In the genomic region with DNA sequence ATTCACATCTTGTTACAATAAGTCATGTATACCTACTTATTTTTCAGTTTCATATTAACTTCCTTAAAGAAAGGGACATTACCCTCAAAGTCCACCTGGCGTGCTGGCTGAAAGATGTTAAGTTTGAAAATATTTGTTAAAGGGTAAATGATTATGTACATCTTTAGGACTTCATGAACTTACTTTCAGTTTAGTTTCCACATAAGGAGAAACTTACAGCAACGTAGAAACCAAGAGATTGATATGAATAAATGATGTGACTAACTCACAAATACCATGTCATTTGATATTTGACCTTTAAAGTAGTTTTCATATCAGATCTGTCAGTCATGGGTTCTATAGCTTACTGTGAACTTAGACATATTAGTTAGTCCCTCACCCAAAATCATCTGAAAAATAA, we compare ENCODE assay signal across 10 cellular contexts. TPM values are rescaled to one million over a fixed set of nuclear protein-coding genes. Genes with fewer than 3 reads are reported as not detected.
DNase-seq lines count a peak whose midpoint lies in the region; ATAC-seq and TF ChIP-seq lines count a peak whose summit lies in the region.
"Had no signal": no experiment of that assay in that cellular context is flagged by ENCODE, and none has a peak within 500 bp of the region (broad histone marks: within the 10 kb centered on the region; RNA-seq: fewer than 3 reads in every experiment).

No MANE protein-coding gene starts in this region.

- POLR2A ChIA-PET in CD8-positive, alpha-beta T cell (lab: Charles Lee), result interaction anchor here (7.0 kb wide), 1 partner anchor 14 kb away, joined by 281 read pairs; no protein-coding TSS in a partner anchor

- no peak overlapping the region for H2BK5ac ChIP-seq in H9 (ENCODE audit: insufficient read length, low read length)

- no peaks in the 10 kb centered on the region for H3K79me1 ChIP-seq in H9 (ENCODE audit: insufficient read depth, low read depth, low read length, poor library complexity, severe bottlenecking)

- H2BK20ac ChIP-seq in H9 (ENCODE audit: low read depth, low read length, poor library complexity, severe bottlenecking), result no peak overlapping the region

- no peaks in the 10 kb centered on the region for H3K36me3 ChIP-seq in CD8-positive, alpha-beta T cell (ENCODE audit: insufficient read depth, low read length)
- H3K36me3 ChIP-seq: prostate gland had no signal

- no peaks in the 10 kb centered on the region for H3K9me3 ChIP-seq in CD8-positive, alpha-beta T cell (ENCODE audit: low read length)
- no peaks in the 10 kb centered on the region for H3K9me3 ChIP-seq in H9 (ENCODE audit: control insufficient read depth, low read depth, low read length)
- H3K9me3 ChIP-seq: prostate gland had no signal

- CTCF ChIA-PET in CD8-positive, alpha-beta T cell (lab: Charles Lee), result interaction anchor here (1.3 to 2.0 kb wide), 3 partner anchors 19 to 40 kb away, joined by 5 to 6 read pairs (median 6); no protein-coding TSS in a partner anchor

- no peak overlapping the region for H3K18ac ChIP-seq in H9 (ENCODE audit: insufficient read length, low read depth, low read length)

- H3K79me2 ChIP-seq in H9 (ENCODE audit: insufficient read depth, low read length), result no peaks in the 10 kb centered on the region

- H3K36me3 Mint-ChIP-seq in CD8-positive, alpha-beta T cell, result peaks cover 69% of the 10 kb centered on the region
- peaks cover 36% of the 10 kb centered on the region for H3K36me3 Mint-ChIP-seq in activated naive CD4-positive, alpha-beta T cell treated with anti-CD3 and anti-CD28 coated beads, Interleukin-2, amount 50 U/mL, for 24 hours
- H3K36me3 Mint-ChIP-seq in H9 (ENCODE audit: insufficient read depth in 1 of 3, low read depth in 3 of 3), result peaks cover 7 to 19% (median 17%) of the 10 kb centered on the region in 3 experiments; a peak in 6 of 7 replicates

- TF ChIP-seq CTCF in CD8-positive, alpha-beta T cell (IDR thresholded peaks at IDR 0.05), result no peak
- no peak for TF ChIP-seq CTCF in H9 (conservative IDR thresholded peaks at IDR 0.05)

- no peak for ATAC-seq in CD8-positive, alpha-beta T cell
- ATAC-seq in GM19324 (IDR thresholded peaks at IDR 0.05; ENCODE audit: low FRiP score, unreplicated experiment), result peak; percentile 56
- ATAC-seq in HG02981 (IDR thresholded peaks at IDR 0.05; ENCODE audit: unreplicated experiment), result peak; percentile 57

- no peak overlapping the region for H3T11ph ChIP-seq in H9 (ENCODE audit: low read length)

- no peaks in the 10 kb centered on the region for H3K23me2 ChIP-seq in H9 (ENCODE audit: insufficient read length, low read depth, low read length, poor library complexity, severe bottlenecking)

- H2BK120ac ChIP-seq in H9 (ENCODE audit: low read depth, low read length, poor library complexity, severe bottlenecking), result no peak overlapping the region

- no peak overlapping the region for H4K8ac ChIP-seq in H9 (replicated peaks; ENCODE audit: insufficient read length, low read depth, low read length)

- no peaks in the 10 kb centered on the region for H3K27me3 Mint-ChIP-seq in CD8-positive, alpha-beta T cell (ENCODE audit: low read depth)
- H3K27me3 Mint-ChIP-seq in activated naive CD4-positive, alpha-beta T cell treated with anti-CD3 and anti-CD28 coated beads, Interleukin-2, amount 50 U/mL, for 24 hours, result no peaks in the 10 kb centered on the region
- no peaks in the 10 kb centered on the region; the same call in 1 of the 2 replicates for H3K27me3 Mint-ChIP-seq in H9 (ENCODE audit: low read depth)

- H3K27ac ChIP-seq in CD8-positive, alpha-beta T cell (ENCODE audit: low read depth, low read length), result peak overlapping the region; percentile 88
- H3K27ac ChIP-seq in H9 (ENCODE audit: insufficient read length, low read depth, low read length), result no peak overlapping the region
- H3K27ac ChIP-seq: prostate gland had no signal

- H2AK5ac ChIP-seq in H9 (ENCODE audit: insufficient read length, low read length), result no peak overlapping the region

- H2AFZ ChIP-seq in H9 (ENCODE audit: low read length), result no peak overlapping the region

- no peak for DNase-seq in CD8-positive, alpha-beta T cell
- no peak for DNase-seq in NCI-H2227 treated with DMSO at 0.1 percent for 48 hours (lab: John Stamatoyannopoulos, UW)
- no peak for DNase-seq in H9
- DNase-seq in AG08395 (ENCODE audit: low spot score), result no peak
- no peak for DNase-seq in anterior cingulate cortex (lab: John Stamatoyannopoulos, UW)

- H2BK15ac ChIP-seq in H9 (ENCODE audit: low read depth, low read length), result no peak overlapping the region

- no peak overlapping the region for H3K23ac ChIP-seq in H9 (ENCODE audit: insufficient read length, low read depth, low read length)

- no CpG with 5 or more reads among the region's 2 CpGs for WGBS in H9 (ENCODE audit: extremely low coverage, insufficient read length, low lambda C conversion rate)

- H3K14ac ChIP-seq in H9 (ENCODE audit: insufficient read depth, low read length), result no peak overlapping the region

- H3K4ac ChIP-seq in H9 (ENCODE audit: low read depth, low read length), result no peak overlapping the region

- intact Hi-C loops in CD8-positive, alpha-beta T cell (cut with DNase I, micrococcal nuclease), result loop anchor here in 1 of 2 experiments (10.0 kb wide), 1 partner anchor 727 kb away; a partner anchor contains a TSS

- no peak overlapping the region for H4K91ac ChIP-seq in H9 (ENCODE audit: insufficient read length, low read depth, low read length)

- no peaks in the 10 kb centered on the region for H3K9me3 Mint-ChIP-seq in CD8-positive, alpha-beta T cell
- no peaks in the 10 kb centered on the region for H3K9me3 Mint-ChIP-seq in activated naive CD4-positive, alpha-beta T cell treated with anti-CD3 and anti-CD28 coated beads, Interleukin-2, amount 50 U/mL, for 24 hours
- H3K9me3 Mint-ChIP-seq in H9, result no peaks in the 10 kb centered on the region

- H3K4me2 ChIP-seq in H9 (ENCODE audit: insufficient read depth, insufficient read length, low read length), result no peak overlapping the region

- H3K27me3 ChIP-seq in CD8-positive, alpha-beta T cell (ENCODE audit: insufficient read depth, low read length), result no peaks in the 10 kb centered on the region
- H3K27me3 ChIP-seq in H9 (ENCODE audit: insufficient read depth, low read length), result no peaks in the 10 kb centered on the region

- peaks cover 79% of the 10 kb centered on the region for H3K4me1 Mint-ChIP-seq in CD8-positive, alpha-beta T cell (ENCODE audit: low read depth)
- peaks cover 52% of the 10 kb centered on the region for H3K4me1 Mint-ChIP-seq in activated naive CD4-positive, alpha-beta T cell treated with anti-CD3 and anti-CD28 coated beads, Interleukin-2, amount 50 U/mL, for 24 hours
- H3K4me1 Mint-ChIP-seq in H9, result no peaks in the 10 kb centered on the region

- H4K5ac ChIP-seq in H9 (ENCODE audit: insufficient read length, low read depth, low read length), result no peak overlapping the region

- no peak overlapping the region for H2BK12ac ChIP-seq in H9 (ENCODE audit: insufficient read length, low read depth, low read length)

- H3K9ac ChIP-seq in H9 (ENCODE audit: extremely low read depth, insufficient read length, low read length), result no peak overlapping the region

- H3K4me1 ChIP-seq in CD8-positive, alpha-beta T cell (ENCODE audit: insufficient read depth, low read length), result peaks cover 52% of the 10 kb centered on the region
- H3K4me1 ChIP-seq in H9 (ENCODE audit: insufficient read depth, low read length), result no peaks in the 10 kb centered on the region
- H3K4me1 ChIP-seq: prostate gland had no signal

- H3K56ac ChIP-seq in H9 (ENCODE audit: insufficient read length, low read depth, low read length), result no peak overlapping the region

- H3K4me3 Mint-ChIP-seq in CD8-positive, alpha-beta T cell, result peak overlapping the region; percentile 69
- peak overlapping the region; percentile 88 for H3K4me3 Mint-ChIP-seq in activated naive CD4-positive, alpha-beta T cell treated with anti-CD3 and anti-CD28 coated beads, Interleukin-2, amount 50 U/mL, for 24 hours
- no peak overlapping the region for H3K4me3 Mint-ChIP-seq in H9

- H4K20me1 ChIP-seq in H9 (ENCODE audit: control insufficient read depth, insufficient read depth, insufficient read length), result no peaks in the 10 kb centered on the region

- peak overlapping the region; percentile 94 for H3K27ac Mint-ChIP-seq in CD8-positive, alpha-beta T cell
- H3K27ac Mint-ChIP-seq in activated naive CD4-positive, alpha-beta T cell treated with anti-CD3 and anti-CD28 coated beads, Interleukin-2, amount 50 U/mL, for 24 hours, result peak overlapping the region; percentile 99
- H3K27ac Mint-ChIP-seq in H9, result no peak overlapping the region; a peak in 1 of 7 replicates

- peak overlapping the region; percentile 50 for H3K4me3 ChIP-seq in CD8-positive, alpha-beta T cell (ENCODE audit: low read depth, low read length)
- H3K4me3 ChIP-seq: prostate gland had no signal

RNA-seq across cellular contexts. Expression of a gene that starts 2.1 kb away (rescaled TPM):
- 100 to 1,000 TPM; 182 to 188 TPM for total RNA-seq in CD8-positive, alpha-beta T cell
- 2.1 and 2.3 TPM in 2 replicates for total RNA-seq in H9 (2021)

RNA-seq across cellular contexts. Expression of a gene that starts 59.7 kb away (rescaled TPM):
- total RNA-seq in CD8-positive, alpha-beta T cell, result 10 to 100 TPM; 58.3 to 62.0 TPM
- 0.15 TPM in 1 of 2 replicates, not detected in the other for total RNA-seq in H9 (2021)
- total RNA-seq: bronchial epithelial cell had no signal

Comparison
In these comparisons a context has a peak if more than half of its experiments do, and no peak if none do; other contexts are left out.
1. H3K27ac Mint-ChIP-seq: peak in CD8-positive, alpha-beta T cell (single experiment) and activated naive CD4-positive, alpha-beta T cell treated with anti-CD3 and anti-CD28 coated beads, Interleukin-2, amount 50 U/mL, for 24 hours (single experiment); none in H9 (0 of 3).
2. H3K4me3 Mint-ChIP-seq: peak in CD8-positive, alpha-beta T cell (single experiment) and activated naive CD4-positive, alpha-beta T cell treated with anti-CD3 and anti-CD28 coated beads, Interleukin-2, amount 50 U/mL, for 24 hours (single experiment); none in H9 (0 of 2).
3. RNA of a gene that starts 2.1 kb away (total RNA-seq): 182 to 188 TPM in CD8-positive, alpha-beta T cell; 2.1 to 2.3 TPM in H9; every median in the first group is over 10 times any median in the second.
4. RNA of a gene that starts 59.7 kb away (total RNA-seq): 58.3 to 62.0 TPM in CD8-positive, alpha-beta T cell; 0.15 TPM in H9; every median in the first group is over 10 times any median in the second.